17 cellular contexts compared by ENCODE assay signal in the genomic region with DNA sequence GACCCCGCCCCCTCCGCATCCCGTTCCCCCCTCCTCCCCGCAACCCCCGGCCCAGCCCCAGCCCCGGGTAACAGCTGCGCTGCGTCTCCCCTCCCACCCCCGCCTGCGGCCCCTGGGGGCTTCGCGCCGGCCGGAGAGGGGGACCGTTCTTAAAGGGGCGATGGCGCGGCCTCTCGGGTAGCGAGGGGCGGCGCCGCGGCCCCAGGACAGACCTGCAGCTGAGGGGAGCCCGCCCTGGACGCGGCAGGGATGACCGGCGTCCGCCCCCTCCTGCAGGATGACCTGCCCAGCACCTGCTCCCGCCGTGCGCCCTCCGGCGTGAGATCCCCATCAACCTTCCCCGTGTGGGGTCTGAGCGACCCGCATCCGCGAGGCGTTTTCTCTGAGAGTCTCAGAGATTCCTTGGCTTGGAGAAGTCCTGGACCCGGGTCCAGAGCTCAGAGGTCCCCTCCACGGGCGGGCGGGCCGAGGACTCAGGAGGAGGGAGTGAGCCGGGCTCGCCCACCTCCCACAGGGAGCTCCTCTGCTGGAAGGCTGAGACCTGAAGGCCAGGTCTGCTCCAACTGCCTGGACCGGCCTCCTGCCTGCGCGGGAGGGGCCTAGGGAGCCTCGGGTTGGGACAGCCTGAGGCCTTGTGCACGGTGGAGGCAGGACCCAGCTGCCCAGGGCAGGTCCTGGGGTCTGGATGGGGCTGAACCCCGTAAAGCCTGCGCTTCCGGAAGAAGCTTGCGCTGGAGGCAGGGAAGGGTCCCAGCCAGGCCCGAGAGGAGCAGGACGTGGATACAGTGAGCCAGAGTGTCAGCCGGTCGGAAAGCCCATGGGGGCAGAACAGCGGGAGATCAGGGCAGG. TPM values are rescaled to one million over a fixed set of nuclear protein-coding genes. Genes with fewer than 3 reads are reported as not detected.
DNase-seq lines count a peak whose midpoint lies in the region; ATAC-seq, FAIRE-seq and TF ChIP-seq lines count a peak whose summit lies in the region.
"Had no signal": no experiment of that assay in that cellular context is flagged by ENCODE, and none has a peak within 500 bp of the region (broad histone marks: within the 10 kb centered on the region; RNA-seq: fewer than 3 reads in every experiment).

No MANE protein-coding gene starts in this region.

- H2BK5ac ChIP-seq in H9 (ENCODE audit: insufficient read length, low read length): no peak overlapping the region

- H3K14ac ChIP-seq in H9 (ENCODE audit: insufficient read depth, low read length): no peak overlapping the region

- H2AK5ac ChIP-seq in H9 (ENCODE audit: insufficient read length, low read length): no peak overlapping the region

- H2BK120ac ChIP-seq in H9 (ENCODE audit: low read depth, low read length, poor library complexity, severe bottlenecking): no peak overlapping the region

- H3K18ac ChIP-seq in H9 (ENCODE audit: insufficient read length, low read depth, low read length): no peak overlapping the region

- intact Hi-C loops in naive thymus-derived CD4-positive, alpha-beta T cell (cut with micrococcal nuclease): no loop called here

- peaks cover 2 to 5% of the 10 kb centered on the region in 2 experiments; a peak in 3 of 5 replicates for H3K9me3 Mint-ChIP-seq in H9
- peaks cover 0 to 2% (median 0%) of the 10 kb centered on the region in 11 donors for H3K9me3 Mint-ChIP-seq in naive thymus-derived CD4-positive, alpha-beta T cell
- H3K9me3 Mint-ChIP-seq: activated naive CD4-positive, alpha-beta T cell treated with anti-CD3 and anti-CD28 coated beads, Interleukin-2, amount 50 U/mL, for 72 hours; stimulated activated naive CD8-positive, alpha-beta T cell treated with anti-CD3 and anti-CD28 coated beads, Interleukin-15, Interleukin-2, amounts not matched to agents 100 ng/mL and 50 ng/mL, for 24 hours had no signal

- no peak for FAIRE-seq in A549 (lab: Jason Lieb, UNC)

- H3K36me3 Mint-ChIP-seq in H9 (ENCODE audit: insufficient read depth in 1 of 3, low read depth in 3 of 3): 0 out of 7 replicates have a peak, but pooled peaks cover 0 to 4% (median 0%) of the 10 kb centered on the region in 3 experiments
- H3K36me3 Mint-ChIP-seq in naive thymus-derived CD4-positive, alpha-beta T cell: peaks cover 0 to 1% (median 0%) of the 10 kb centered on the region in 5 donors
- H3K36me3 Mint-ChIP-seq: activated naive CD4-positive, alpha-beta T cell treated with anti-CD3 and anti-CD28 coated beads, Interleukin-2, amount 50 U/mL, for 72 hours had no signal

- H3K79me2 ChIP-seq in H9 (ENCODE audit: insufficient read depth, low read length): no peaks in the 10 kb centered on the region

- H4K20me1 ChIP-seq in H9 (ENCODE audit: control insufficient read depth, insufficient read depth, insufficient read length): no peaks in the 10 kb centered on the region

- H3K4me2 ChIP-seq in A549 (peak overlapping the region; percentile 90), H9 (ENCODE audit: insufficient read depth, insufficient read length, low read length) (peak overlapping the region; percentile 58)

- H2BK20ac ChIP-seq in H9 (ENCODE audit: low read depth, low read length, poor library complexity, severe bottlenecking): no peak overlapping the region

- no peak overlapping the region for H4K5ac ChIP-seq in H9 (ENCODE audit: insufficient read length, low read depth, low read length)

- H2AFZ ChIP-seq in H9 (ENCODE audit: low read length): no peak overlapping the region

- H3T11ph ChIP-seq in H9 (ENCODE audit: low read length): no peak overlapping the region

- CTCF ChIA-PET in A549 (lab: Yijun Ruan, JAX): interaction anchor here (0.8 to 6.9 kb wide), 8 partner anchors 17 to 103 kb away, joined by 3 to 154 read pairs (median 4); a partner anchor contains a TSS
- CTCF ChIA-PET in naive thymus-derived CD4-positive, alpha-beta T cell (lab: Charles Lee): no interaction called here

- H3K9ac ChIP-seq in H9 (ENCODE audit: extremely low read depth, insufficient read length, low read length): no peak overlapping the region

- no peak overlapping the region for H4K8ac ChIP-seq in H9 (replicated peaks; ENCODE audit: insufficient read length, low read depth, low read length)

- TF ChIP-seq CTCF in A549 (IDR thresholded peaks at IDR 0.05): no peak
- TF ChIP-seq CTCF in H9 (conservative IDR thresholded peaks at IDR 0.05): peak; percentile 49

- H3K27ac ChIP-seq in A549 (peak overlapping the region; percentile 67 to 94; a peak in 5 of 6 replicates), H9 (ENCODE audit: insufficient read length, low read depth, low read length) (no peak overlapping the region), ectodermal cell (ENCODE audit: insufficient read depth, low read depth, low read length, poor library complexity, severe bottlenecking) (no peak overlapping the region)
- H3K27ac ChIP-seq in naive thymus-derived CD4-positive, alpha-beta T cell (ENCODE audit: low read depth, low read length): no peak overlapping the region
- H3K27ac ChIP-seq: colonic mucosa, foreskin keratinocyte, ovary had no signal

- peak in 1 of 2 experiments; percentile 11; a peak in 1 of 6 replicates for ATAC-seq in A549
- ATAC-seq in naive thymus-derived CD4-positive, alpha-beta T cell: no peak
- no peak for ATAC-seq in HG02938 (IDR thresholded peaks at IDR 0.05; ENCODE audit: unreplicated experiment)

- H3K4me1 ChIP-seq in A549: peaks cover 42% of the 10 kb centered on the region
- H3K4me1 ChIP-seq in H9 (ENCODE audit: insufficient read depth, low read length): no peaks in the 10 kb centered on the region
- H3K4me1 ChIP-seq in ectodermal cell (ENCODE audit: control insufficient read depth, insufficient read depth, low read length): peaks cover 18% of the 10 kb centered on the region
- no peaks in the 10 kb centered on the region for H3K4me1 ChIP-seq in naive thymus-derived CD4-positive, alpha-beta T cell (ENCODE audit: control insufficient read depth in 2 of 2, insufficient read depth in 2 of 2, low read length in 2 of 2)
- H3K4me1 ChIP-seq: colonic mucosa had no signal

- peaks cover 61% of the 10 kb centered on the region for H3K27me3 Mint-ChIP-seq in H9 (ENCODE audit: low read depth)
- H3K27me3 Mint-ChIP-seq in naive thymus-derived CD4-positive, alpha-beta T cell: peaks cover 45 to 70% (median 50%) of the 10 kb centered on the region in 5 donors

- peaks cover 15% of the 10 kb centered on the region for H3K23me2 ChIP-seq in H9 (ENCODE audit: insufficient read length, low read depth, low read length, poor library complexity, severe bottlenecking)

- DNase-seq in A549 (ENCODE audit: low read depth in 1 of 2, low spot score in 1 of 2): no peak
- peak; percentile 71 for DNase-seq in H9
- DNase-seq in naive thymus-derived CD4-positive, alpha-beta T cell: no peak
- DNase-seq in NCI-H446 treated with DMSO at 0.1 percent for 48 hours (lab: John Stamatoyannopoulos, UW): no peak
- no peak for DNase-seq in SKM-1 treated with dmso at 0.1 percent for 144 hours (lab: John Stamatoyannopoulos, UW; ENCODE audit: unreplicated experiment)
- no peak for DNase-seq in Ammon's horn (ENCODE audit: low spot score)
- DNase-seq: activated CD8-positive, alpha-beta memory T cell treated with anti-CD3 and anti-CD28 coated beads for 24 hours; colonic mucosa; foreskin keratinocyte; NCI-H510A; ovary; stimulated activated CD4-positive, alpha-beta T cell treated with anti-CD3 and anti-CD28 coated beads, Interleukin-2, amount 100 ng/mL, for 24 hours had no signal

- peak overlapping the region; percentile 50 for H3K4me3 ChIP-seq in A549
- H3K4me3 ChIP-seq in ectodermal cell (ENCODE audit: insufficient read depth, low read depth, low read length): peak overlapping the region; percentile 43
- H3K4me3 ChIP-seq in naive thymus-derived CD4-positive, alpha-beta T cell (ENCODE audit: low read length): no peak overlapping the region
- H3K4me3 ChIP-seq: colonic mucosa, ovary had no signal

- H3K4me1 Mint-ChIP-seq in H9: peaks cover 27 to 31% of the 10 kb centered on the region in 2 experiments
- H3K4me1 Mint-ChIP-seq in naive thymus-derived CD4-positive, alpha-beta T cell: peaks cover 0 to 9% (median 8%) of the 10 kb centered on the region in 7 donors

- H3K27me3 ChIP-seq in H9 (ENCODE audit: insufficient read depth, low read length) (peaks cover 4% of the 10 kb centered on the region; the same call in 1 of the 2 replicates), ectodermal cell (ENCODE audit: control insufficient read depth, insufficient read depth, low read length, poor library complexity, severe bottlenecking) (peaks cover 27% of the 10 kb centered on the region)
- H3K27me3 ChIP-seq in naive thymus-derived CD4-positive, alpha-beta T cell (ENCODE audit: control insufficient read depth in 2 of 2, insufficient read depth in 2 of 2, low read length in 2 of 2): no peaks in the 10 kb centered on the region
- H3K27me3 ChIP-seq: ovary had no signal

- H2BK12ac ChIP-seq in H9 (ENCODE audit: insufficient read length, low read depth, low read length): no peak overlapping the region

- TF ChIP-seq RAD21 in A549 (conservative IDR thresholded peaks at IDR 0.05 in 1 of 2, IDR thresholded peaks at IDR 0.05 in 1 of 2): no peak

- 91% methylated on average over 24 of the region's 62 CpGs for WGBS in A549 (ENCODE audit: missing lambda C conversion rate)
- WGBS in H9 (ENCODE audit: extremely low coverage, insufficient read length, low lambda C conversion rate): no CpG with 5 or more reads among the region's 62 CpGs
- 5% methylated on average over 58 to 59 of the region's 62 CpGs for WGBS in ectodermal cell, 2 experiments

- no peaks in the 10 kb centered on the region for H3K9me3 ChIP-seq in A549
- no peaks in the 10 kb centered on the region for H3K9me3 ChIP-seq in H9 (ENCODE audit: control insufficient read depth, low read depth, low read length)
- no peaks in the 10 kb centered on the region for H3K9me3 ChIP-seq in ectodermal cell (ENCODE audit: control insufficient read depth, low read length)
- no peaks in the 10 kb centered on the region for H3K9me3 ChIP-seq in naive thymus-derived CD4-positive, alpha-beta T cell (ENCODE audit: control insufficient read depth in 2 of 3, low read length in 3 of 3)
- H3K9me3 ChIP-seq: colonic mucosa, ovary had no signal

- no peak overlapping the region for H3K56ac ChIP-seq in H9 (ENCODE audit: insufficient read length, low read depth, low read length)

- TF ChIP-seq POLR2A in A549 (IDR thresholded peaks at IDR 0.05; ENCODE audit: low read length): no peak

- TF ChIP-seq EP300 in A549 (IDR thresholded peaks at IDR 0.05): no peak

- no peak overlapping the region for H2BK15ac ChIP-seq in H9 (ENCODE audit: low read depth, low read length)

- POLR2A ChIA-PET in A549 (lab: Yijun Ruan, JAX): no interaction called here
- POLR2A ChIA-PET in naive thymus-derived CD4-positive, alpha-beta T cell (lab: Charles Lee): no interaction called here

- H4K91ac ChIP-seq in H9 (ENCODE audit: insufficient read length, low read depth, low read length): no peak overlapping the region

- H3K27ac Mint-ChIP-seq in H9: no peak overlapping the region
- no peak overlapping the region for H3K27ac Mint-ChIP-seq in naive thymus-derived CD4-positive, alpha-beta T cell
- H3K27ac Mint-ChIP-seq: activated naive CD4-positive, alpha-beta T cell treated with anti-CD3 and anti-CD28 coated beads, Interleukin-2, amount 50 U/mL, for 72 hours; stimulated activated naive CD8-positive, alpha-beta T cell treated with anti-CD3 and anti-CD28 coated beads, Interleukin-15, Interleukin-2, amounts not matched to agents 100 ng/mL and 50 ng/mL, for 24 hours had no signal

- H3K36me3 ChIP-seq in ectodermal cell (ENCODE audit: control insufficient read depth, insufficient read depth, low read length): no peaks in the 10 kb centered on the region
- no peaks in the 10 kb centered on the region for H3K36me3 ChIP-seq in naive thymus-derived CD4-positive, alpha-beta T cell (ENCODE audit: control insufficient read depth in 2 of 3, insufficient read depth in 3 of 3, low read length in 3 of 3)
- H3K36me3 ChIP-seq: colonic mucosa, ovary had no signal

- no peak overlapping the region for H3K4ac ChIP-seq in H9 (ENCODE audit: low read depth, low read length)

- peak overlapping the region; percentile 67 to 87 for H3K4me3 Mint-ChIP-seq in H9
- H3K4me3 Mint-ChIP-seq in naive thymus-derived CD4-positive, alpha-beta T cell: peak overlapping the region in 7 of 10 donors; percentile 57 to 75 (median 63)
- H3K4me3 Mint-ChIP-seq: stimulated activated naive CD8-positive, alpha-beta T cell treated with anti-CD3 and anti-CD28 coated beads, Interleukin-15, Interleukin-2, amounts not matched to agents 100 ng/mL and 50 ng/mL, for 24 hours had no signal

- H3K79me1 ChIP-seq in H9 (ENCODE audit: insufficient read depth, low read depth, low read length, poor library complexity, severe bottlenecking): no peaks in the 10 kb centered on the region

- H3K23ac ChIP-seq in H9 (ENCODE audit: insufficient read length, low read depth, low read length): no peak overlapping the region

RNA-seq across cellular contexts. Expression of a gene that starts 0.5 kb away (rescaled TPM):
- polyA plus RNA-seq in A549 (2011; rRNA removed) (5.8 and 6.4 TPM in 2 replicates), A549 (2017; fragmentation: RNase III; extraction: RNeasy Plus Mini Kit Qiagen cat#74134 plus additional on column Dnase treatment) (6.3 to 9.7 TPM (median 8.4 TPM) in 3 replicates)
- 3.4 and 5.3 TPM in 2 replicates for polyA plus RNA-seq in A549 (2012; cell fraction: cytosol; rRNA removed)
- polyA plus RNA-seq in A549 (2012; cell fraction: nucleus; rRNA removed): 9.6 and 12.0 TPM in 2 replicates
- polyA minus RNA-seq in A549 (2011; rRNA and poly(A)+ RNA removed): 4.5 and 6.3 TPM in 2 replicates
- total RNA-seq in H9 (2021): 19.1 and 20.9 TPM in 2 replicates
- 15.2 TPM for polyA plus RNA-seq in ectodermal cell (2013, experiment 1 of 4)
- 21.6 TPM for polyA plus RNA-seq in ectodermal cell (2013, experiment 2 of 4)
- 17.0 TPM for polyA plus RNA-seq in ectodermal cell (2013, experiment 3 of 4)
- polyA plus RNA-seq in ectodermal cell (2013, experiment 4 of 4): 25.5 TPM
- total RNA-seq in naive thymus-derived CD4-positive, alpha-beta T cell: not detected
- not detected for polyA plus RNA-seq in naive thymus-derived CD4-positive, alpha-beta T cell
- total RNA-seq: activated naive CD4-positive, alpha-beta T cell treated with anti-CD3 and anti-CD28 coated beads, Interleukin-2, amount 50 U/mL, for 72 hours had no signal
- polyA plus RNA-seq: liver, ovary had no signal

RNA-seq across cellular contexts. Expression of a gene that starts 17.9 kb away (rescaled TPM):
- polyA plus RNA-seq in A549 (2011; rRNA removed) (41.0 and 43.5 TPM in 2 replicates), A549 (2017; fragmentation: RNase III; extraction: RNeasy Plus Mini Kit Qiagen cat#74134 plus additional on column Dnase treatment) (89.4 to 106 TPM (median 102 TPM) in 3 replicates)
- polyA plus RNA-seq in A549 (2012; cell fraction: cytosol; rRNA removed): 63.2 and 87.0 TPM in 2 replicates
- 528 and 670 TPM in 2 replicates for polyA plus RNA-seq in A549 (2012; cell fraction: nucleus; rRNA removed)
- 36.9 and 58.2 TPM in 2 replicates for polyA minus RNA-seq in A549 (2011; rRNA and poly(A)+ RNA removed)
- total RNA-seq in H9 (2021): 111 and 114 TPM in 2 replicates
- 106 TPM for polyA plus RNA-seq in ectodermal cell (2013, experiment 1 of 4)
- 99.8 TPM for polyA plus RNA-seq in ectodermal cell (2013, experiment 2 of 4)
- polyA plus RNA-seq in ectodermal cell (2013, experiment 3 of 4): 76.2 TPM
- 99.6 TPM for polyA plus RNA-seq in ectodermal cell (2013, experiment 4 of 4)
- 100 to 1,000 TPM in 4 of 5 experiments, 10 to 100 TPM in 1; 90.6 to 119 (median 107) TPM for total RNA-seq in naive thymus-derived CD4-positive, alpha-beta T cell
- polyA plus RNA-seq in naive thymus-derived CD4-positive, alpha-beta T cell: 10 to 100 TPM; 15.9 to 24.4 TPM

RNA-seq across cellular contexts. Expression of a gene that starts 19.1 kb away (rescaled TPM):
- 0.63 and 0.81 TPM in 2 replicates for polyA plus RNA-seq in A549 (2011; rRNA removed)
- polyA plus RNA-seq in A549 (2012; cell fraction: cytosol; rRNA removed): 0.70 and 1.2 TPM in 2 replicates
- polyA plus RNA-seq in A549 (2012; cell fraction: nucleus; rRNA removed): 16.7 and 18.5 TPM in 2 replicates
- 3.2 to 4.9 TPM (median 4.9 TPM) in 3 replicates for polyA plus RNA-seq in A549 (2017; fragmentation: RNase III; extraction: RNeasy Plus Mini Kit Qiagen cat#74134 plus additional on column Dnase treatment)
- polyA minus RNA-seq in A549 (2011; rRNA and poly(A)+ RNA removed): 0.33 and 0.63 TPM in 2 replicates
- total RNA-seq in H9 (2021): 0.31 TPM in 1 of 2 replicates, not detected in the other
- not detected for polyA plus RNA-seq in ectodermal cell (2013, experiment 1 of 4)
- not detected for polyA plus RNA-seq in ectodermal cell (2013, experiment 2 of 4)
- not detected for polyA plus RNA-seq in ectodermal cell (2013, experiment 3 of 4)
- not detected for polyA plus RNA-seq in ectodermal cell (2013, experiment 4 of 4)
- not detected for total RNA-seq in naive thymus-derived CD4-positive, alpha-beta T cell
- polyA plus RNA-seq in naive thymus-derived CD4-positive, alpha-beta T cell: not detected
- total RNA-seq: colonic mucosa, foreskin keratinocyte had no signal
- polyA plus RNA-seq: foreskin keratinocyte, liver, ovary had no signal

RNA-seq across cellular contexts. Expression of a gene that starts 38.2 kb away (rescaled TPM):
- 0.21 and 0.29 TPM in 2 replicates for polyA plus RNA-seq in A549 (2011; rRNA removed)
- polyA plus RNA-seq in A549 (2012; cell fraction: cytosol; rRNA removed): 0.16 and 0.17 TPM in 2 replicates
- polyA plus RNA-seq in A549 (2012; cell fraction: nucleus; rRNA removed): 3.0 and 4.2 TPM in 2 replicates
- 0.91 to 0.93 TPM (median 0.92 TPM) in 3 replicates for polyA plus RNA-seq in A549 (2017; fragmentation: RNase III; extraction: RNeasy Plus Mini Kit Qiagen cat#74134 plus additional on column Dnase treatment)
- polyA minus RNA-seq in A549 (2011; rRNA and poly(A)+ RNA removed): 0.25 and 0.49 TPM in 2 replicates
- total RNA-seq in H9 (2021): 1.3 and 2.3 TPM in 2 replicates
- polyA plus RNA-seq in ectodermal cell (2013, experiment 1 of 4): not detected
- 0.14 TPM for polyA plus RNA-seq in ectodermal cell (2013, experiment 2 of 4)
- polyA plus RNA-seq in ectodermal cell (2013, experiment 3 of 4): 0.27 TPM
- 0.12 TPM for polyA plus RNA-seq in ectodermal cell (2013, experiment 4 of 4)
- total RNA-seq in naive thymus-derived CD4-positive, alpha-beta T cell: under 1 TPM in 1 of 5 experiments, not detected in 4; 0.08 TPM
- polyA plus RNA-seq in naive thymus-derived CD4-positive, alpha-beta T cell: not detected
- total RNA-seq: colonic mucosa, foreskin keratinocyte, liver had no signal
- polyA plus RNA-seq: foreskin keratinocyte, liver had no signal

RNA-seq across cellular contexts. Expression of a gene that starts 38.8 kb away (rescaled TPM):
- polyA plus RNA-seq in A549 (2011; rRNA removed) (31.4 and 31.8 TPM in 2 replicates), A549 (2017; fragmentation: RNase III; extraction: RNeasy Plus Mini Kit Qiagen cat#74134 plus additional on column Dnase treatment) (33.4 to 37.9 TPM (median 37.8 TPM) in 3 replicates)
- polyA plus RNA-seq in A549 (2012; cell fraction: cytosol; rRNA removed): 20.9 and 23.8 TPM in 2 replicates
- polyA plus RNA-seq in A549 (2012; cell fraction: nucleus; rRNA removed): 23.7 and 28.7 TPM in 2 replicates
- polyA minus RNA-seq in A549 (2011; rRNA and poly(A)+ RNA removed): 27.1 and 30.7 TPM in 2 replicates
- total RNA-seq in H9 (2021): 85.4 TPM in 2 replicates
- polyA plus RNA-seq in ectodermal cell (2013, experiment 1 of 4): 50.6 TPM
- 52.9 TPM for polyA plus RNA-seq in ectodermal cell (2013, experiment 2 of 4)
- 37.7 TPM for polyA plus RNA-seq in ectodermal cell (2013, experiment 3 of 4)
- 38.7 TPM for polyA plus RNA-seq in ectodermal cell (2013, experiment 4 of 4)
- 10 to 100 TPM; 35.9 to 52.1 (median 42.0) TPM for total RNA-seq in naive thymus-derived CD4-positive, alpha-beta T cell
- polyA plus RNA-seq in naive thymus-derived CD4-positive, alpha-beta T cell: 10 to 100 TPM; 27.5 to 46.9 TPM

Comparison
In these comparisons a context has a peak if more than half of its experiments do, and no peak if none do; other contexts are left out.
1. H3K27ac ChIP-seq: peak in A549 (2 of 2); none in H9 (single experiment), ectodermal cell (single experiment) and naive thymus-derived CD4-positive, alpha-beta T cell (single experiment).
2. RNA of a gene that starts 0.5 kb away (total RNA-seq): 19.1 to 20.9 TPM in H9; not detected in naive thymus-derived CD4-positive, alpha-beta T cell; every median in the first group is over 10 times any median in the second.